6 cellular contexts compared by ENCODE assay signal in the genomic region with DNA sequence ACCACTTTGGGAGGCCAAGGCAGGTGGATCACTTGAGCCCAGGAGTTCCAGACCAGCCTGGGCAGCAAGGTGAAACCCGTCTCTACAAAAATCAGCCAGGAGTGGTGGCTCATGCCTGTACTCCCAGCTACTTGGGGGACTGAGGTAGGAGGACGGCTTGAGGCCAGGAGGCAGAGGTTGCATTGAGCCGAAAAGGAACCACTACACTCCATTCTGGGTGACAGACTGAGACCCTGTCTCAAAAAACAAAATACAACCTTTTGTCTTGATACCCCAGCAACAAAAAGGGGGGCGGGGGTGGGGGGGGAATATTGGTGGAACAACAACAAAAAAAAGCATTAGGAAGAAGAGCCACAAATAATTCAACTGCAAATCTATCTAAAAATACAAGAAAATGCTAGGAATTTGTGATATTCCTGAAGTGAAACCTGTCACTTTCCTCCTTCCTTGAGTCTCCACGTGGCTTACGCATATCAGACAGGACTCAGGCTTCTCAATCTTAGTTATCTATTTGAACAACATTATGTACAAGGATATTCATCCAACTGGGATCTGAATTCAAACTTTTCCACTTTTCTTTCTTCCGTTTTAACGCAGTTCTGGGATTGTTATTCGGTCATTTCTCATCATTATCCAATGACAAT. TPM values are rescaled to one million over a fixed set of nuclear protein-coding genes. Genes with fewer than 3 reads are reported as not detected.
DNase-seq lines count a peak whose midpoint lies in the region; ATAC-seq, FAIRE-seq and TF ChIP-seq lines count a peak whose summit lies in the region.

No MANE protein-coding gene starts in this region.

- H3K4me2 ChIP-seq in HepG2 (ENCODE audit: low read depth, low read length): peak overlapping the region; percentile 75

- TF ChIP-seq RAD21 in HepG2 (CRISPR knock-in tag; IDR thresholded peaks at IDR 0.05): no peak

- no peak overlapping the region for H2AFZ ChIP-seq in HepG2 (ENCODE audit: low read length)

- FAIRE-seq in HepG2 (lab: Jason Lieb, UNC): peak; percentile 43

- peak overlapping the region; percentile 63 to 77 (median 73) for H3K4me3 ChIP-seq in HepG2 (replicated peaks in 1 of 3; ENCODE audit: insufficient read depth in 1 of 3, low read depth in 2 of 3, low read length in 3 of 3)

- H3K27me3 ChIP-seq in HepG2 (ENCODE audit: control insufficient read depth in 1 of 2, insufficient read depth in 2 of 2, low read length in 2 of 2): no peaks in the 10 kb centered on the region; a peak in 1 of 5 replicates

- POLR2A ChIA-PET in T-cell (lab: Charles Lee): interaction anchor here (0.6 to 0.7 kb wide), 2 partner anchors 29 to 458 kb away, joined by 3 to 4 read pairs; no protein-coding TSS in a partner anchor
- POLR2A ChIA-PET in HepG2 (lab: Yijun Ruan, JAX): interaction anchor here (0.5 to 2.1 kb wide), 7 partner anchors 11 to 205 kb away, joined by 3 to 35 read pairs (median 4); a partner anchor contains a TSS

- 25% methylated on average over 9 of the region's 9 CpGs for WGBS in HepG2 (ENCODE audit: low lambda C conversion rate)

- H3K4me1 Mint-ChIP-seq in T-cell: peaks cover 36 to 46% (median 42%) of the 10 kb centered on the region in 3 donors

- CTCF ChIA-PET in T-cell (lab: Charles Lee): interaction anchor here in 1 of 2 donors (0.6 to 1.2 kb wide), 7 partner anchors 8 to 206 kb away, joined by 3 to 11 read pairs (median 3); a partner anchor contains a TSS
- CTCF ChIA-PET in HepG2 (lab: Yijun Ruan, JAX; ENCODE audit: low intra/inter-chr PET ratio, low total read pairs): no interaction called here

- ATAC-seq in T-cell (replicated peaks in 1 of 4) (no peak), HepG2 (no peak), GM21447 (IDR thresholded peaks at IDR 0.05; ENCODE audit: unreplicated experiment) (no peak), HG02763 (IDR thresholded peaks at IDR 0.05; ENCODE audit: unreplicated experiment) (no peak), esophagus mucosa (no peak)

- H3K36me3 Mint-ChIP-seq in T-cell: peaks cover 9% of the 10 kb centered on the region

- intact Hi-C loops in HepG2 (cut with micrococcal nuclease; ENCODE audit: unreplicated experiment): no loop called here

- no peak for TF ChIP-seq CTCF in HepG2 (CRISPR knock-in tag; IDR thresholded peaks at IDR 0.05)

- H3K9ac ChIP-seq in HepG2 (ENCODE audit: insufficient read depth, low read depth, low read length): peak overlapping the region; percentile 89

- peaks cover 14% of the 10 kb centered on the region for H3K79me2 ChIP-seq in HepG2 (ENCODE audit: insufficient read depth, low read length)

- H3K27me3 Mint-ChIP-seq in T-cell: no peaks in the 10 kb centered on the region

- peak overlapping the region; percentile 88 for H3K27ac ChIP-seq in HepG2 (ENCODE audit: extremely low read length, insufficient read depth, low read length)

- no peaks in the 10 kb centered on the region for H3K36me3 ChIP-seq in HepG2 (replicated peaks in 1 of 2; ENCODE audit: control insufficient read depth in 1 of 2, insufficient read depth in 2 of 2, low read length in 2 of 2)

- H3K27ac Mint-ChIP-seq in T-cell: peak overlapping the region; percentile 99

- TSS peak; percentile 80 for BruUV-seq in HepG2 (replicated peaks; lab: Mats Ljungman, UMichigan)

- TF ChIP-seq POLR2A in HepG2 (IDR thresholded peaks at IDR 0.05; ENCODE audit: insufficient read depth in 1 of 2, low read depth in 2 of 2, low read length in 2 of 2): no peak

- in situ Hi-C loops in HepG2 (cut with HindIII; ENCODE audit: extremely low pct_ligation_motif_present, low pct_unique_long_range_greater_than_20kb): no loop called here

- TF ChIP-seq EP300 in HepG2 (IDR thresholded peaks at IDR 0.05; ENCODE audit: low read depth in 2 of 2, low read length in 2 of 2) (no peak), HepG2 (CRISPR knock-in tag; IDR thresholded peaks at IDR 0.05; ENCODE audit: borderline replicate concordance) (no peak)

- no peaks in the 10 kb centered on the region for H3K9me3 ChIP-seq in HepG2 (ENCODE audit: low read length)

- peaks cover 35% of the 10 kb centered on the region for H3K4me1 ChIP-seq in HepG2 (ENCODE audit: insufficient read depth, low read length)

- H3K9me3 Mint-ChIP-seq in T-cell: no peaks in the 10 kb centered on the region

- DNase-seq in DMS53 treated with DMSO at 0.1 percent for 48 hours (lab: John Stamatoyannopoulos, UW; ENCODE audit: unreplicated experiment) (peak; percentile 41), T-cell (peak in 2 of 34 experiments; percentile 4 to 7), HepG2 (ENCODE audit: low spot score) (no peak)

- peak overlapping the region; percentile 88 to 99 (median 97) for H3K4me3 Mint-ChIP-seq in T-cell

- H4K20me1 ChIP-seq in HepG2 (ENCODE audit: insufficient read depth, low read length): no peaks in the 10 kb centered on the region

RNA-seq across cellular contexts. Expression of a gene that starts 1.2 kb away (rescaled TPM):
- 100 to 1,000 TPM in 2 of 5 donors, 10 to 100 TPM in 3; 88.3 to 122 (median 94.7) TPM for total RNA-seq in T-cell
- total RNA-seq in HepG2 (2016; rRNA removed; fragmentation: Illumina TruSeq; extraction: Trizol): 8.3 and 11.1 TPM in 2 replicates
- total RNA-seq in HepG2 (2016; cell fraction: cytosol; rRNA removed; fragmentation: Illumina TruSeq; extraction: Trizol; ENCODE audit: low read depth): 5.7 and 8.8 TPM in 2 replicates
- total RNA-seq in HepG2 (2016; cell fraction: insoluble cytoplasmic fraction; rRNA removed; fragmentation: Illumina TruSeq; extraction: Trizol): 6.4 and 10.3 TPM in 2 replicates
- total RNA-seq in HepG2 (2016; cell fraction: membrane; rRNA removed; fragmentation: Illumina TruSeq; extraction: Trizol): 9.0 and 10.3 TPM in 2 replicates
- total RNA-seq in HepG2 (2016; cell fraction: nucleus; rRNA removed; fragmentation: Illumina TruSeq; extraction: Trizol): 14.9 and 18.4 TPM in 2 replicates
- polyA plus RNA-seq in HepG2 (2011; rRNA removed): 23.5 and 26.2 TPM in 2 replicates
- 7.3 and 10.4 TPM in 2 replicates for polyA plus RNA-seq in HepG2 (2011; cell fraction: cytosol; rRNA removed)
- 48.1 and 57.1 TPM in 2 replicates for polyA plus RNA-seq in HepG2 (2011; cell fraction: nucleus; rRNA removed)
- polyA plus RNA-seq in HepG2 (2012): 13.7 and 15.9 TPM in 2 replicates
- polyA plus RNA-seq in HepG2 (2016; cell fraction: cytosol; fragmentation: Illumina TruSeq; extraction: Trizol; ENCODE audit: low read depth): 1.4 and 2.4 TPM in 2 replicates
- polyA plus RNA-seq in HepG2 (2016; cell fraction: insoluble cytoplasmic fraction; fragmentation: Illumina TruSeq; extraction: Trizol; ENCODE audit: low read depth): 10.8 and 11.3 TPM in 2 replicates
- 6.5 and 7.8 TPM in 2 replicates for polyA plus RNA-seq in HepG2 (2016; cell fraction: membrane; fragmentation: Illumina TruSeq; extraction: Trizol; ENCODE audit: low read depth)
- polyA plus RNA-seq in HepG2 (2016; cell fraction: nucleus; fragmentation: Illumina TruSeq; extraction: Trizol; ENCODE audit: insufficient read depth, low read depth): 44.4 and 51.2 TPM in 2 replicates
- 10.6 and 21.3 TPM in 2 replicates for polyA minus RNA-seq in HepG2 (2011; rRNA and poly(A)+ RNA removed; ENCODE audit: low replicate concordance)
- 9.9 and 10.8 TPM in 2 replicates for polyA minus RNA-seq in HepG2 (2011; cell fraction: cytosol; rRNA and poly(A)+ RNA removed)
- polyA minus RNA-seq in HepG2 (2011; cell fraction: nucleus; rRNA and poly(A)+ RNA removed): 26.1 and 27.0 TPM in 2 replicates
- 30.2 TPM for total RNA-seq in esophagus mucosa

RNA-seq across cellular contexts. Expression of a gene that starts 5.0 kb away (rescaled TPM):
- total RNA-seq in T-cell: under 1 TPM in 3 of 5 donors, not detected in 2; 0.13 to 0.23 (median 0.18) TPM
- 1.5 and 1.8 TPM in 2 replicates for total RNA-seq in HepG2 (2016; rRNA removed; fragmentation: Illumina TruSeq; extraction: Trizol)
- total RNA-seq in HepG2 (2016; cell fraction: cytosol; rRNA removed; fragmentation: Illumina TruSeq; extraction: Trizol; ENCODE audit: low read depth): 0.20 and 0.35 TPM in 2 replicates
- 1.3 and 1.7 TPM in 2 replicates for total RNA-seq in HepG2 (2016; cell fraction: insoluble cytoplasmic fraction; rRNA removed; fragmentation: Illumina TruSeq; extraction: Trizol)
- total RNA-seq in HepG2 (2016; cell fraction: membrane; rRNA removed; fragmentation: Illumina TruSeq; extraction: Trizol): 1.1 TPM in 2 replicates
- total RNA-seq in HepG2 (2016; cell fraction: nucleus; rRNA removed; fragmentation: Illumina TruSeq; extraction: Trizol): 2.3 and 2.6 TPM in 2 replicates
- 12.7 and 13.8 TPM in 2 replicates for polyA plus RNA-seq in HepG2 (2011; rRNA removed)
- polyA plus RNA-seq in HepG2 (2011; cell fraction: cytosol; rRNA removed): 11.4 and 11.9 TPM in 2 replicates
- polyA plus RNA-seq in HepG2 (2011; cell fraction: nucleus; rRNA removed): 4.8 and 6.4 TPM in 2 replicates
- polyA plus RNA-seq in HepG2 (2012): 2.3 and 4.2 TPM in 2 replicates
- polyA plus RNA-seq in HepG2 (2016; cell fraction: cytosol; fragmentation: Illumina TruSeq; extraction: Trizol; ENCODE audit: low read depth): 0.35 and 0.46 TPM in 2 replicates
- 3.2 and 3.3 TPM in 2 replicates for polyA plus RNA-seq in HepG2 (2016; cell fraction: insoluble cytoplasmic fraction; fragmentation: Illumina TruSeq; extraction: Trizol; ENCODE audit: low read depth)
- 1.3 and 1.4 TPM in 2 replicates for polyA plus RNA-seq in HepG2 (2016; cell fraction: membrane; fragmentation: Illumina TruSeq; extraction: Trizol; ENCODE audit: low read depth)
- polyA plus RNA-seq in HepG2 (2016; cell fraction: nucleus; fragmentation: Illumina TruSeq; extraction: Trizol; ENCODE audit: insufficient read depth, low read depth): 4.0 and 4.8 TPM in 2 replicates
- 0.16 and 20.9 TPM in 2 replicates for polyA minus RNA-seq in HepG2 (2011; rRNA and poly(A)+ RNA removed; ENCODE audit: low replicate concordance)
- 4.8 and 4.9 TPM in 2 replicates for polyA minus RNA-seq in HepG2 (2011; cell fraction: cytosol; rRNA and poly(A)+ RNA removed)
- polyA minus RNA-seq in HepG2 (2011; cell fraction: nucleus; rRNA and poly(A)+ RNA removed): 5.0 and 6.3 TPM in 2 replicates
- not detected for total RNA-seq in esophagus mucosa

RNA-seq across cellular contexts. Expression of a gene that starts 25.5 kb away (rescaled TPM):
- total RNA-seq in T-cell (under 1 TPM in 3 of 5 donors, not detected in 2; 0.09 to 0.13 (median 0.12) TPM), HepG2 (2016; rRNA removed; fragmentation: Illumina TruSeq; extraction: Trizol) (6.8 and 17.0 TPM in 2 replicates), esophagus mucosa (not detected)
- 1.4 and 1.9 TPM in 2 replicates for total RNA-seq in HepG2 (2016; cell fraction: cytosol; rRNA removed; fragmentation: Illumina TruSeq; extraction: Trizol; ENCODE audit: low read depth)
- 8.0 and 15.5 TPM in 2 replicates for total RNA-seq in HepG2 (2016; cell fraction: insoluble cytoplasmic fraction; rRNA removed; fragmentation: Illumina TruSeq; extraction: Trizol)
- 3.2 and 3.3 TPM in 2 replicates for total RNA-seq in HepG2 (2016; cell fraction: membrane; rRNA removed; fragmentation: Illumina TruSeq; extraction: Trizol)
- total RNA-seq in HepG2 (2016; cell fraction: nucleus; rRNA removed; fragmentation: Illumina TruSeq; extraction: Trizol): 11.2 and 13.1 TPM in 2 replicates
- polyA plus RNA-seq in HepG2 (2011; rRNA removed): 32.0 and 55.8 TPM in 2 replicates
- 39.2 and 45.0 TPM in 2 replicates for polyA plus RNA-seq in HepG2 (2011; cell fraction: cytosol; rRNA removed)
- polyA plus RNA-seq in HepG2 (2011; cell fraction: nucleus; rRNA removed): 12.5 and 25.8 TPM in 2 replicates
- 16.9 and 62.2 TPM in 2 replicates for polyA plus RNA-seq in HepG2 (2012)
- polyA plus RNA-seq in HepG2 (2016; cell fraction: cytosol; fragmentation: Illumina TruSeq; extraction: Trizol; ENCODE audit: low read depth): 0.90 and 1.2 TPM in 2 replicates
- 6.5 and 7.6 TPM in 2 replicates for polyA plus RNA-seq in HepG2 (2016; cell fraction: insoluble cytoplasmic fraction; fragmentation: Illumina TruSeq; extraction: Trizol; ENCODE audit: low read depth)
- 1.8 and 2.0 TPM in 2 replicates for polyA plus RNA-seq in HepG2 (2016; cell fraction: membrane; fragmentation: Illumina TruSeq; extraction: Trizol; ENCODE audit: low read depth)
- 16.9 and 17.1 TPM in 2 replicates for polyA plus RNA-seq in HepG2 (2016; cell fraction: nucleus; fragmentation: Illumina TruSeq; extraction: Trizol; ENCODE audit: insufficient read depth, low read depth)
- polyA minus RNA-seq in HepG2 (2011; rRNA and poly(A)+ RNA removed; ENCODE audit: low replicate concordance): 0.51 and 61.0 TPM in 2 replicates
- polyA minus RNA-seq in HepG2 (2011; cell fraction: cytosol; rRNA and poly(A)+ RNA removed): 21.0 and 26.6 TPM in 2 replicates
- polyA minus RNA-seq in HepG2 (2011; cell fraction: nucleus; rRNA and poly(A)+ RNA removed): 7.1 and 11.4 TPM in 2 replicates

RNA-seq across cellular contexts. Expression of a gene that starts 30.0 kb away (rescaled TPM):
- total RNA-seq in T-cell (1 to 10 TPM in 2 of 5 donors, under 1 TPM in 3; 0.53 to 1.6 (median 0.82) TPM), HepG2 (2016; rRNA removed; fragmentation: Illumina TruSeq; extraction: Trizol) (0.20 TPM in 1 of 2 replicates, not detected in the other), esophagus mucosa (0.72 TPM)
- 0.53 TPM in 1 of 2 replicates, not detected in the other for total RNA-seq in HepG2 (2016; cell fraction: cytosol; rRNA removed; fragmentation: Illumina TruSeq; extraction: Trizol; ENCODE audit: low read depth)
- total RNA-seq in HepG2 (2016; cell fraction: insoluble cytoplasmic fraction; rRNA removed; fragmentation: Illumina TruSeq; extraction: Trizol): not detected in 2 replicates
- not detected in 2 replicates for total RNA-seq in HepG2 (2016; cell fraction: membrane; rRNA removed; fragmentation: Illumina TruSeq; extraction: Trizol)
- total RNA-seq in HepG2 (2016; cell fraction: nucleus; rRNA removed; fragmentation: Illumina TruSeq; extraction: Trizol): not detected in 2 replicates
- 0.09 and 0.27 TPM in 2 replicates for polyA plus RNA-seq in HepG2 (2011; rRNA removed)
- 0.06 and 0.07 TPM in 2 replicates for polyA plus RNA-seq in HepG2 (2011; cell fraction: cytosol; rRNA removed)
- 0.33 and 0.42 TPM in 2 replicates for polyA plus RNA-seq in HepG2 (2011; cell fraction: nucleus; rRNA removed)
- polyA plus RNA-seq in HepG2 (2012): 0.55 TPM in 1 of 2 replicates, not detected in the other
- polyA plus RNA-seq in HepG2 (2016; cell fraction: cytosol; fragmentation: Illumina TruSeq; extraction: Trizol; ENCODE audit: low read depth): not detected in 2 replicates
- 0.35 TPM in 1 of 2 replicates, not detected in the other for polyA plus RNA-seq in HepG2 (2016; cell fraction: insoluble cytoplasmic fraction; fragmentation: Illumina TruSeq; extraction: Trizol; ENCODE audit: low read depth)
- polyA plus RNA-seq in HepG2 (2016; cell fraction: membrane; fragmentation: Illumina TruSeq; extraction: Trizol; ENCODE audit: low read depth): not detected in 2 replicates
- polyA plus RNA-seq in HepG2 (2016; cell fraction: nucleus; fragmentation: Illumina TruSeq; extraction: Trizol; ENCODE audit: insufficient read depth, low read depth): 0.17 and 0.49 TPM in 2 replicates
- 2.5 TPM in 1 of 2 replicates, not detected in the other for polyA minus RNA-seq in HepG2 (2011; rRNA and poly(A)+ RNA removed; ENCODE audit: low replicate concordance)
- not detected in 2 replicates for polyA minus RNA-seq in HepG2 (2011; cell fraction: cytosol; rRNA and poly(A)+ RNA removed)
- not detected in 2 replicates for polyA minus RNA-seq in HepG2 (2011; cell fraction: nucleus; rRNA and poly(A)+ RNA removed)

RNA-seq across cellular contexts. Expression of a gene that starts 50.1 kb away (rescaled TPM):
- 100 to 1,000 TPM; 198 to 413 (median 243) TPM for total RNA-seq in T-cell
- 0.18 TPM in 1 of 2 replicates, not detected in the other for total RNA-seq in HepG2 (2016; rRNA removed; fragmentation: Illumina TruSeq; extraction: Trizol)
- not detected in 2 replicates for total RNA-seq in HepG2 (2016; cell fraction: cytosol; rRNA removed; fragmentation: Illumina TruSeq; extraction: Trizol; ENCODE audit: low read depth)
- total RNA-seq in HepG2 (2016; cell fraction: insoluble cytoplasmic fraction; rRNA removed; fragmentation: Illumina TruSeq; extraction: Trizol): 0.32 TPM in 1 of 2 replicates, not detected in the other
- total RNA-seq in HepG2 (2016; cell fraction: membrane; rRNA removed; fragmentation: Illumina TruSeq; extraction: Trizol): not detected in 2 replicates
- total RNA-seq in HepG2 (2016; cell fraction: nucleus; rRNA removed; fragmentation: Illumina TruSeq; extraction: Trizol): not detected in 2 replicates
- polyA plus RNA-seq in HepG2 (2011; rRNA removed): 0.95 and 1.2 TPM in 2 replicates
- 0.33 and 0.40 TPM in 2 replicates for polyA plus RNA-seq in HepG2 (2011; cell fraction: cytosol; rRNA removed)
- 3.1 and 5.5 TPM in 2 replicates for polyA plus RNA-seq in HepG2 (2011; cell fraction: nucleus; rRNA removed)
- polyA plus RNA-seq in HepG2 (2012): 0.39 and 0.55 TPM in 2 replicates
- polyA plus RNA-seq in HepG2 (2016; cell fraction: cytosol; fragmentation: Illumina TruSeq; extraction: Trizol; ENCODE audit: low read depth): not detected in 2 replicates
- 0.17 TPM in 1 of 2 replicates, not detected in the other for polyA plus RNA-seq in HepG2 (2016; cell fraction: insoluble cytoplasmic fraction; fragmentation: Illumina TruSeq; extraction: Trizol; ENCODE audit: low read depth)
- polyA plus RNA-seq in HepG2 (2016; cell fraction: membrane; fragmentation: Illumina TruSeq; extraction: Trizol; ENCODE audit: low read depth): 0.15 TPM in 1 of 2 replicates, not detected in the other
- polyA plus RNA-seq in HepG2 (2016; cell fraction: nucleus; fragmentation: Illumina TruSeq; extraction: Trizol; ENCODE audit: insufficient read depth, low read depth): 0.51 and 0.87 TPM in 2 replicates
- polyA minus RNA-seq in HepG2 (2011; rRNA and poly(A)+ RNA removed; ENCODE audit: low replicate concordance): 0.44 TPM in 1 of 2 replicates, not detected in the other
- not detected in 2 replicates for polyA minus RNA-seq in HepG2 (2011; cell fraction: cytosol; rRNA and poly(A)+ RNA removed)
- 0.64 and 1.7 TPM in 2 replicates for polyA minus RNA-seq in HepG2 (2011; cell fraction: nucleus; rRNA and poly(A)+ RNA removed)
- 2.0 TPM for total RNA-seq in esophagus mucosa
